25 cellular contexts compared by ENCODE assay signal in genomic region chr9:127130235-127130634, GRCh38. TPM values are rescaled to one million over a fixed set of nuclear protein-coding genes. Genes with fewer than 3 reads are reported as not detected.
DNase-seq lines count a peak whose midpoint lies in the region; ATAC-seq and TF ChIP-seq lines count a peak whose summit lies in the region.
"Had no signal": no experiment of that assay in that cellular context is flagged by ENCODE, and none has a peak within 500 bp of the region (broad histone marks: within the 10 kb centered on the region; RNA-seq: fewer than 3 reads in every experiment).

No MANE protein-coding gene starts in this region.

- no peak overlapping the region for H2BK12ac ChIP-seq in mesenchymal stem cell (ENCODE audit: low read length in 2 of 2)

- H2AFZ ChIP-seq in mesenchymal stem cell (ENCODE audit: low read depth, low read length) (no peak overlapping the region), smooth muscle cell (ENCODE audit: low read depth) (no peak overlapping the region)
- H2AFZ ChIP-seq: parathyroid adenoma had no signal

- no peaks in the 10 kb centered on the region for H3K36me3 ChIP-seq in right atrium auricular region
- no peaks in the 10 kb centered on the region for H3K36me3 ChIP-seq in mesenchymal stem cell (ENCODE audit: control insufficient read depth in 1 of 2, insufficient read depth in 2 of 2, low read depth in 1 of 2, low read length in 2 of 2)
- H3K36me3 ChIP-seq in smooth muscle cell (ENCODE audit: low read depth) = no peaks in the 10 kb centered on the region
- H3K36me3 ChIP-seq: HAP-1 had no signal

- no peak overlapping the region for H2BK15ac ChIP-seq in mesenchymal stem cell (ENCODE audit: low read depth, poor library complexity, severe bottlenecking)

- DNase-seq in right atrium auricular region (ENCODE audit: low spot score) (no peak), left ventricle myocardium superior (no peak), mesenchymal stem cell (no peak), smooth muscle cell (lab: John Stamatoyannopoulos, UW; ENCODE audit: unreplicated experiment) (no peak), germinal center (ENCODE audit: low spot score) (no peak), medulla oblongata (ENCODE audit: extremely low spot score) (no peak), T-helper 2 cell (no peak)
- DNase-seq: activated CD4-positive, alpha-beta memory T cell treated with anti-CD3 and anti-CD28 coated beads, Interleukin-2, amount 10 ng/mL, durations not matched to agents 7 days and 5 days; activated CD8-positive, alpha-beta memory T cell treated with anti-CD3 and anti-CD28 coated beads, Interleukin-2, amount 50 U/mL, for 4 hours; activated naive CD4-positive, alpha-beta T cell; central memory CD4-positive, alpha-beta T cell; endodermal cell; Karpas-422; kidney glomerular epithelial cell; NCI-H1417 treated with DMSO at 0.1 percent for 48 hours; NCI-H2081; stimulated activated CD4-positive, alpha-beta T cell treated with anti-CD3 and anti-CD28 coated beads, Interleukin-4, amount 100 ng/mL, for 24 hours had no signal

- H3K9ac ChIP-seq in mesenchymal stem cell (ENCODE audit: low read length) = peak overlapping the region; percentile 77
- H3K9ac ChIP-seq in smooth muscle cell (ENCODE audit: low read depth) = no peak overlapping the region
- H3K9ac ChIP-seq: parathyroid adenoma had no signal

- H2BK120ac ChIP-seq in mesenchymal stem cell (ENCODE audit: low read depth, low read length) = no peak overlapping the region

- WGBS in mesenchymal stem cell = 78% methylated on average over 2 of the region's 2 CpGs
- WGBS in smooth muscle cell (ENCODE audit: low lambda C conversion rate) = 85% methylated on average over 2 of the region's 2 CpGs

- no peak overlapping the region for H3K23ac ChIP-seq in mesenchymal stem cell (ENCODE audit: low read length in 2 of 2)

- ATAC-seq in left ventricle myocardium superior = no peak
- ATAC-seq in HG03045 (IDR thresholded peaks at IDR 0.05; ENCODE audit: unreplicated experiment) = no peak
- ATAC-seq: A549, GM12878 had no signal

- no peak for TF ChIP-seq CTCF in right atrium auricular region (IDR thresholded peaks at IDR 0.05)
- TF ChIP-seq CTCF in smooth muscle cell (IDR thresholded peaks at IDR 0.05; ENCODE audit: borderline replicate concordance, insufficient read depth, poor library complexity, severe bottlenecking) = no peak

- intact Hi-C loops in left ventricle myocardium superior (cut with micrococcal nuclease) = no loop called here

- no peak overlapping the region for H2AK5ac ChIP-seq in mesenchymal stem cell (ENCODE audit: low read length, severe bottlenecking)

- no peak overlapping the region for H3K18ac ChIP-seq in mesenchymal stem cell (ENCODE audit: low read depth in 1 of 2, low read length in 2 of 2)

- H3K27me3 ChIP-seq in right atrium auricular region (no peaks in the 10 kb centered on the region), mesenchymal stem cell (ENCODE audit: control insufficient read depth in 1 of 2, insufficient read depth in 1 of 2, low read length in 2 of 2) (peaks cover 0 to 12% of the 10 kb centered on the region in 2 experiments), smooth muscle cell (ENCODE audit: low read depth) (no peaks in the 10 kb centered on the region)
- H3K27me3 ChIP-seq: foreskin keratinocyte had no signal

- no peak overlapping the region for H3K4me2 ChIP-seq in mesenchymal stem cell (ENCODE audit: low read length, poor library complexity, severe bottlenecking)
- H3K4me2 ChIP-seq in smooth muscle cell = peak overlapping the region; percentile 71
- H3K4me2 ChIP-seq: A549 had no signal

- no peak overlapping the region for H3K4ac ChIP-seq in mesenchymal stem cell (ENCODE audit: low read depth in 1 of 2, low read length in 2 of 2)

- no peaks in the 10 kb centered on the region for H3K9me3 ChIP-seq in right atrium auricular region
- H3K9me3 ChIP-seq in mesenchymal stem cell (ENCODE audit: control insufficient read depth, low read length) = no peaks in the 10 kb centered on the region
- no peaks in the 10 kb centered on the region for H3K9me3 ChIP-seq in smooth muscle cell (replicated peaks; ENCODE audit: low read depth)
- H3K9me3 ChIP-seq: A549, HAP-1 had no signal

- no peaks in the 10 kb centered on the region for H3K79me2 ChIP-seq in smooth muscle cell (ENCODE audit: low read depth)
- H3K79me2 ChIP-seq: parathyroid adenoma had no signal

- H3K4me3 ChIP-seq in right atrium auricular region (no peak overlapping the region), mesenchymal stem cell (ENCODE audit: insufficient read depth in 1 of 2, low read depth in 1 of 2, low read length in 2 of 2) (no peak overlapping the region), smooth muscle cell (no peak overlapping the region)
- H3K4me3 ChIP-seq: A549, GM12878, HAP-1 had no signal

- H4K91ac ChIP-seq in mesenchymal stem cell (ENCODE audit: low read length) = no peak overlapping the region

- H2BK5ac ChIP-seq in mesenchymal stem cell (ENCODE audit: low read depth, low read length, poor library complexity, severe bottlenecking) = no peak overlapping the region

- H4K20me1 ChIP-seq in smooth muscle cell (ENCODE audit: low read depth) = no peaks in the 10 kb centered on the region

- peaks cover 33% of the 10 kb centered on the region for H3F3A ChIP-seq in smooth muscle cell (ENCODE audit: low read depth)

- H3K14ac ChIP-seq in mesenchymal stem cell (ENCODE audit: low read length in 2 of 2) = no peak overlapping the region

- peak overlapping the region; percentile 87 to 95 for H3K27ac ChIP-seq in right atrium auricular region
- H3K27ac ChIP-seq in mesenchymal stem cell (ENCODE audit: low read length, poor library complexity, severe bottlenecking) = no peak overlapping the region
- peak overlapping the region; percentile 96 for H3K27ac ChIP-seq in smooth muscle cell (ENCODE audit: low read depth)
- H3K27ac ChIP-seq: A549, foreskin keratinocyte, parathyroid adenoma had no signal

- peaks cover 3 to 67% of the 10 kb centered on the region in 2 donors for H3K4me1 ChIP-seq in right atrium auricular region
- H3K4me1 ChIP-seq in mesenchymal stem cell (ENCODE audit: control insufficient read depth, insufficient read depth, low read depth, low read length) = peaks cover 20% of the 10 kb centered on the region
- peaks cover 27% of the 10 kb centered on the region for H3K4me1 ChIP-seq in smooth muscle cell (ENCODE audit: low read depth)
- H3K4me1 ChIP-seq: HAP-1, parathyroid adenoma had no signal

- H3K79me1 ChIP-seq in mesenchymal stem cell (replicated peaks; ENCODE audit: low read length, poor library complexity, severe bottlenecking) = no peaks in the 10 kb centered on the region

- no peak overlapping the region for H4K8ac ChIP-seq in mesenchymal stem cell (ENCODE audit: low read length)

RNA-seq across cellular contexts. Expression of gene ANGPTL2, which starts 7.8 kb away (rescaled TPM):
- total RNA-seq in right atrium auricular region (10 to 100 TPM; 42.8 to 55.8 TPM), left ventricle myocardium superior (27.4 TPM), smooth muscle cell (13.3 and 16.1 TPM in 2 replicates)
- polyA plus RNA-seq in mesenchymal stem cell (2013, experiment 1 of 2) = 40.8 TPM
- polyA plus RNA-seq in mesenchymal stem cell (2013, experiment 2 of 2) = 41.1 TPM
- 18.7 and 20.2 TPM in 2 replicates for polyA plus RNA-seq in smooth muscle cell
- total RNA-seq: CD4-positive, alpha-beta T cell had no signal
- polyA plus RNA-seq: neural cell had no signal
